Comparison of ENCODE assay signal across 9 cellular contexts in the genomic region with DNA sequence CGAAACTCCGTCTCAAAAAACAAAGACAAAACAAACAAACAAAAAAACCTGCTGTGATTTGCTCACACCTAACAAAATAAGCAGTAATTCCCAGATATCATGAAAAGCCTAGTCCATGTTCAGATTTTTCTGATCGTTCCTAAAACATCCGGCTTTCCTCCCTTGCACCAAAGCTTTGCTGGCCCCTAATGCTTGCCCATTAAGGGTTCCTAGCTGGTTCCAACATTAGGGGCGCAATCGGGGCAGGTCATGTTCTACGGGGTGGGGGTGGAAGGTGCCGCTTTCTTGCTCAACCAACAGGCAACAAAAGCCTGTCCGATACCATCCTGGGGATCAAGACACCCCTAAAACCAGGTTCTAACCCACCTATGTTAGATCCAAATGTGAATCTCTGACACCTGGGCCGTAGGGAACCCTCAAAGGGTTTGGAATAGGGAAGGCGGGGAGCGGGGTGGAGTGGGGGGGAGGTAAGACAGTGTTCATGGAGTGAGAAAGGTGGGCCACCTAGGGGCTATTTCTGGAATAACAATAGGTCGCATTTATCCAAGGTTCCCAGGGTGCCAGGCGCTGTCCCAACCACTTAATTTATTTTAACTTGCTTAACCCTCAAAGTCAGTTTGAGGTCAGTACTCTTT. TPM values are rescaled to one million over a fixed set of nuclear protein-coding genes. Genes with fewer than 3 reads are reported as not detected.
DNase-seq lines count a peak whose midpoint lies in the region; ATAC-seq, FAIRE-seq and TF ChIP-seq lines count a peak whose summit lies in the region.
"Had no signal": no experiment of that assay in that cellular context is flagged by ENCODE, and none has a peak within 500 bp of the region (broad histone marks: within the 10 kb centered on the region; RNA-seq: fewer than 3 reads in every experiment).

No MANE protein-coding gene starts in this region.

- WGBS in pancreas, 2 donors: 8 to 9% methylated on average over 14 of the region's 14 CpGs

- no peak overlapping the region for H3K4me3 Mint-ChIP-seq in activated naive CD8-positive, alpha-beta T cell treated with anti-CD3 and anti-CD28 coated beads for 36 hours

- no peaks in the 10 kb centered on the region for H3K9me2 ChIP-seq in OCI-LY7 (ENCODE audit: insufficient read depth, low read length)

- intact Hi-C loops in OCI-LY7 (cut with micrococcal nuclease; ENCODE audit: unreplicated experiment): loop anchor here (1.0 to 2.0 kb wide), 4 partner anchors 23 to 46 kb away; a partner anchor contains a TSS
- intact Hi-C loops in head of caudate nucleus (cut with DNase I): no loop called here
- intact Hi-C loops in pancreas (cut with DNase I): no loop called here
- intact Hi-C loops in posterior vena cava (cut with DNase I): no loop called here

- peak; percentile 85 for TF ChIP-seq CTCF in OCI-LY7 (conservative IDR thresholded peaks at IDR 0.05; ENCODE audit: low read length)
- peak; percentile 29 to 62 (median 47) for TF ChIP-seq CTCF in pancreas (IDR thresholded peaks at IDR 0.05)

- H3K36me3 Mint-ChIP-seq in activated naive CD8-positive, alpha-beta T cell treated with anti-CD3 and anti-CD28 coated beads for 36 hours: no peaks in the 10 kb centered on the region

- peak overlapping the region; percentile 89 for H2AFZ ChIP-seq in OCI-LY7 (ENCODE audit: low read length)

- H3K4me3 ChIP-seq in OCI-LY7 (ENCODE audit: low read depth, low read length, poor library complexity, severe bottlenecking) (peak overlapping the region; percentile 42), pancreas (peak overlapping the region in 3 of 4 donors; percentile 7 to 49 (median 40))

- H3K27ac ChIP-seq in OCI-LY7 (ENCODE audit: low read depth, low read length, poor library complexity, severe bottlenecking) (peak overlapping the region; percentile 99), pancreas (peak overlapping the region; percentile 38 to 67 (median 48))

- H3K27me3 Mint-ChIP-seq in activated naive CD8-positive, alpha-beta T cell treated with anti-CD3 and anti-CD28 coated beads for 36 hours: peaks cover 12% of the 10 kb centered on the region

- H3K9me3 Mint-ChIP-seq in activated naive CD8-positive, alpha-beta T cell treated with anti-CD3 and anti-CD28 coated beads for 36 hours: no peaks in the 10 kb centered on the region

- DNase-seq in COLO829 (ENCODE audit: low spot score) (peak; percentile 63), HUDEP-2 (lab: John Stamatoyannopoulos, UW; ENCODE audit: unreplicated experiment in 76 of 76) (peak in 53 of 76 experiments; percentile 8 to 75 (median 46)), OCI-LY7 (ENCODE audit: low spot score) (peak; percentile 84), head of caudate nucleus (peak in 40 of 42 donors; percentile 17 to 90 (median 68)), pancreas (peak in 5 of 6 donors; percentile 71 to 78 (median 76)), posterior vena cava (ENCODE audit: low spot score) (no peak)
- DNase-seq in activated naive CD8-positive, alpha-beta T cell treated with anti-CD3 and anti-CD28 coated beads for 36 hours: peak; percentile 15

- no peak overlapping the region for H3K27ac Mint-ChIP-seq in activated naive CD8-positive, alpha-beta T cell treated with anti-CD3 and anti-CD28 coated beads for 36 hours

- H3K36me3 ChIP-seq in OCI-LY7 (ENCODE audit: insufficient read depth, low read length) (no peaks in the 10 kb centered on the region), pancreas (no peaks in the 10 kb centered on the region)

- H3K4me1 ChIP-seq in OCI-LY7 (ENCODE audit: insufficient read depth, low read length, poor library complexity, severe bottlenecking) (peaks cover 60% of the 10 kb centered on the region), pancreas (no peaks in the 10 kb centered on the region)

- H3K27me3 ChIP-seq in pancreas: no peaks in the 10 kb centered on the region

- no peaks in the 10 kb centered on the region for H4K20me1 ChIP-seq in OCI-LY7 (ENCODE audit: insufficient read depth, low read length)

- no peaks in the 10 kb centered on the region for H3K9me3 ChIP-seq in OCI-LY7 (ENCODE audit: low read length)
- H3K9me3 ChIP-seq in pancreas: no peaks in the 10 kb centered on the region

- peak overlapping the region; percentile 66 for H3K4me2 ChIP-seq in OCI-LY7 (ENCODE audit: low read length)

- H3K4me1 Mint-ChIP-seq in activated naive CD8-positive, alpha-beta T cell treated with anti-CD3 and anti-CD28 coated beads for 36 hours: peaks cover 6% of the 10 kb centered on the region

- CTCF ChIA-PET in OCI-LY7 (lab: Charles Lee; ENCODE audit: unreplicated experiment): interaction anchor here (0.6 to 2.7 kb wide), 4 partner anchors 20 to 35 kb away, joined by 3 to 19 read pairs (median 8); no protein-coding TSS in a partner anchor

- POLR2A ChIA-PET in OCI-LY7 (lab: Charles Lee): interaction anchor here (0.6 to 1.6 kb wide), 4 partner anchors 8 to 241 kb away, joined by 3 to 13 read pairs (median 5); no protein-coding TSS in a partner anchor

- H3K79me2 ChIP-seq in OCI-LY7 (ENCODE audit: insufficient read depth, low read depth, low read length): no peaks in the 10 kb centered on the region

- FAIRE-seq in pancreas (lab: Jason Lieb, UNC): no peak

- BruUV-seq in OCI-LY7 (replicated peaks; lab: Mats Ljungman, UMichigan): no TSS peak

- ATAC-seq in pancreas (peak; percentile 93 to 97 (median 94)), HG02973 (IDR thresholded peaks at IDR 0.05; ENCODE audit: unreplicated experiment) (no peak)

RNA-seq across cellular contexts. Expression of a gene that starts 25.3 kb away (rescaled TPM):
- total RNA-seq in OCI-LY7 (2014; rRNA removed; shearing (Covaris generic)): 0.35 TPM in 1 of 2 replicates, not detected in the other
- total RNA-seq in OCI-LY7 (2022) (0.88 TPM in 1 of 2 replicates, not detected in the other), pancreas (10 to 100 TPM; 12.2 to 33.4 (median 16.7) TPM), posterior vena cava (not detected)
- total RNA-seq in activated naive CD8-positive, alpha-beta T cell treated with anti-CD3 and anti-CD28 coated beads for 36 hours: not detected
- polyA plus RNA-seq in pancreas: 10 to 100 TPM; 33.9 to 59.1 TPM
- total RNA-seq: T-helper 1 cell treated with Interleukin-12 subunit alpha and Interleukin-12 subunit beta and Interleukin-4 antibody, amounts not matched to agents 30 ng/mL and 1 ng/mL, for 36 hours had no signal

RNA-seq across cellular contexts. Expression of a gene that starts 44.6 kb away (rescaled TPM):
- total RNA-seq in OCI-LY7 (2014; rRNA removed; shearing (Covaris generic)): 0.28 and 1.1 TPM in 2 replicates
- total RNA-seq in OCI-LY7 (2022): 2.7 and 5.9 TPM in 2 replicates
- not detected for total RNA-seq in activated naive CD8-positive, alpha-beta T cell treated with anti-CD3 and anti-CD28 coated beads for 36 hours
- 1 to 10 TPM in 5 of 6 donors, under 1 TPM in 1; 0.38 to 2.5 (median 1.7) TPM for total RNA-seq in pancreas
- 10 to 100 TPM in 1 of 2 donors, 1 to 10 TPM in 1; 8.0 to 17.9 TPM for polyA plus RNA-seq in pancreas
- total RNA-seq in posterior vena cava: 1 to 10 TPM; 9.1 to 10.0 TPM

RNA-seq across cellular contexts. Expression of a gene that starts 48.3 kb away (rescaled TPM):
- total RNA-seq in OCI-LY7 (2014; rRNA removed; shearing (Covaris generic)): 0.57 and 1.8 TPM in 2 replicates
- 5.5 and 11.5 TPM in 2 replicates for total RNA-seq in OCI-LY7 (2022)
- total RNA-seq in activated naive CD8-positive, alpha-beta T cell treated with anti-CD3 and anti-CD28 coated beads for 36 hours: 1 to 10 TPM; 1.1 TPM
- 1 to 10 TPM; 2.8 to 6.8 (median 4.6) TPM for total RNA-seq in pancreas
- polyA plus RNA-seq in pancreas: 10 to 100 TPM in 1 of 2 donors, 1 to 10 TPM in 1; 9.3 to 16.1 TPM
- 100 to 1,000 TPM; 157 to 183 TPM for total RNA-seq in posterior vena cava
- total RNA-seq: T-helper 1 cell treated with Interleukin-12 subunit alpha and Interleukin-12 subunit beta and Interleukin-4 antibody, amounts not matched to agents 30 ng/mL and 1 ng/mL, for 36 hours had no signal

RNA-seq across cellular contexts. Expression of a gene that starts 48.8 kb away (rescaled TPM):
- 0.19 TPM in 1 of 2 replicates, not detected in the other for total RNA-seq in OCI-LY7 (2014; rRNA removed; shearing (Covaris generic))
- 0.17 TPM in 1 of 2 replicates, not detected in the other for total RNA-seq in OCI-LY7 (2022)
- under 1 TPM in 1 of 2 experiments, not detected in 1; 0.31 TPM for total RNA-seq in activated naive CD8-positive, alpha-beta T cell treated with anti-CD3 and anti-CD28 coated beads for 36 hours
- total RNA-seq in pancreas: 100 to 1,000 TPM in 4 of 6 donors, 10 to 100 TPM in 2; 93.0 to 146 (median 118) TPM
- polyA plus RNA-seq in pancreas: 100 to 1,000 TPM; 208 to 238 TPM
- 1 to 10 TPM in 1 of 2 donors, under 1 TPM in 1; 1.00 to 1.7 TPM for total RNA-seq in posterior vena cava
- total RNA-seq: T-helper 1 cell treated with Interleukin-12 subunit alpha and Interleukin-12 subunit beta and Interleukin-4 antibody, amounts not matched to agents 30 ng/mL and 1 ng/mL, for 36 hours had no signal

RNA-seq across cellular contexts. Expression of a gene that starts 52.8 kb away (rescaled TPM):
- 0.50 and 1.2 TPM in 2 replicates for total RNA-seq in OCI-LY7 (2014; rRNA removed; shearing (Covaris generic))
- total RNA-seq in OCI-LY7 (2022): 6.1 and 6.3 TPM in 2 replicates
- under 1 TPM; 0.54 to 0.62 TPM for total RNA-seq in activated naive CD8-positive, alpha-beta T cell treated with anti-CD3 and anti-CD28 coated beads for 36 hours
- total RNA-seq in pancreas: under 1 TPM in 1 of 6 donors, not detected in 5; 0.23 TPM
- under 1 TPM in 1 of 2 donors, not detected in 1; 0.61 TPM for polyA plus RNA-seq in pancreas
- under 1 TPM in 1 of 2 donors, not detected in 1; 0.43 TPM for total RNA-seq in posterior vena cava

Comparison
In these comparisons a context has a peak if more than half of its experiments do, and no peak if none do; other contexts are left out.
1. RNA of a gene that starts 25.3 kb away (total RNA-seq): 12.2 to 33.4 TPM in pancreas; 0.35 to 0.88 TPM in OCI-LY7, not detected in posterior vena cava and not detected in activated naive CD8-positive, alpha-beta T cell treated with anti-CD3 and anti-CD28 coated beads for 36 hours; every median in the first group is over 4 times any median in the second.
2. RNA of a gene that starts 48.3 kb away (total RNA-seq): 157 to 183 TPM in posterior vena cava; 0.57 to 11.5 TPM in OCI-LY7, 2.8 to 6.8 TPM in pancreas and 1.1 TPM in activated naive CD8-positive, alpha-beta T cell treated with anti-CD3 and anti-CD28 coated beads for 36 hours; every median in the first group is over 10 times any median in the second.